Comparison of ENCODE assay signal across 2 cellular contexts in the genomic region with DNA sequence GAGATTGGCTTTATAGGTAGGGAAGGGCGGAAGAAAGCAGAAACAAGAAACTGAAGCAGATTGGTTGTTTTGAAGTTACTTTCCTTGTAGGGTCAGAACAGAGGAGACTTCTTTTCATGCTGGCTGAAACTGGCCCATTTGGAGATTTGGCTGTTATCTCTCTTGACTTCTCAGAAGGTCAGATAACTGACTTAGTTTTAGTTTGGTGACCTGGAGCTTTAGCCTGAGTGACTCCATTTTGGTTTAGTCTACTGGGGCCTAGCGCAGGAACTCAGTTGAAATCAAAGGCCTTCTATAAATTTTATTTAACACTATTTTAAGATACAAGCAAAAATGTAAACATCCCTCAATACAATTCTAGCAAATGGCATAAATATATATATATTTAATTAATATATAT.
TF ChIP-seq lines count a peak whose summit lies in the region.

No MANE protein-coding gene starts in this region.

TF ChIP-seq in GM23338, 12 proteins besides CTCF, POLR2A, EP300 and RAD21:
- TF ChIP-seq POLR2AphosphoS5 (IDR thresholded peaks at IDR 0.05; ENCODE audit: low read depth) (no peak), CREB1 (CRISPR knock-in tag; IDR thresholded peaks at IDR 0.05; ENCODE audit: low read depth) (no peak), EZH2 (IDR thresholded peaks at IDR 0.05; ENCODE audit: low read depth, unreplicated experiment) (no peak), STAT1 (IDR thresholded peaks at IDR 0.05; ENCODE audit: unreplicated experiment) (no peak), ZNF331 (CRISPR knock-in tag; IDR thresholded peaks at IDR 0.05; ENCODE audit: low read depth) (no peak), ZNF114 (CRISPR knock-in tag; IDR thresholded peaks at IDR 0.05) (no peak), JUNB (IDR thresholded peaks at IDR 0.05; ENCODE audit: unreplicated experiment) (no peak)
- TF ChIP-seq, protein P1, sequence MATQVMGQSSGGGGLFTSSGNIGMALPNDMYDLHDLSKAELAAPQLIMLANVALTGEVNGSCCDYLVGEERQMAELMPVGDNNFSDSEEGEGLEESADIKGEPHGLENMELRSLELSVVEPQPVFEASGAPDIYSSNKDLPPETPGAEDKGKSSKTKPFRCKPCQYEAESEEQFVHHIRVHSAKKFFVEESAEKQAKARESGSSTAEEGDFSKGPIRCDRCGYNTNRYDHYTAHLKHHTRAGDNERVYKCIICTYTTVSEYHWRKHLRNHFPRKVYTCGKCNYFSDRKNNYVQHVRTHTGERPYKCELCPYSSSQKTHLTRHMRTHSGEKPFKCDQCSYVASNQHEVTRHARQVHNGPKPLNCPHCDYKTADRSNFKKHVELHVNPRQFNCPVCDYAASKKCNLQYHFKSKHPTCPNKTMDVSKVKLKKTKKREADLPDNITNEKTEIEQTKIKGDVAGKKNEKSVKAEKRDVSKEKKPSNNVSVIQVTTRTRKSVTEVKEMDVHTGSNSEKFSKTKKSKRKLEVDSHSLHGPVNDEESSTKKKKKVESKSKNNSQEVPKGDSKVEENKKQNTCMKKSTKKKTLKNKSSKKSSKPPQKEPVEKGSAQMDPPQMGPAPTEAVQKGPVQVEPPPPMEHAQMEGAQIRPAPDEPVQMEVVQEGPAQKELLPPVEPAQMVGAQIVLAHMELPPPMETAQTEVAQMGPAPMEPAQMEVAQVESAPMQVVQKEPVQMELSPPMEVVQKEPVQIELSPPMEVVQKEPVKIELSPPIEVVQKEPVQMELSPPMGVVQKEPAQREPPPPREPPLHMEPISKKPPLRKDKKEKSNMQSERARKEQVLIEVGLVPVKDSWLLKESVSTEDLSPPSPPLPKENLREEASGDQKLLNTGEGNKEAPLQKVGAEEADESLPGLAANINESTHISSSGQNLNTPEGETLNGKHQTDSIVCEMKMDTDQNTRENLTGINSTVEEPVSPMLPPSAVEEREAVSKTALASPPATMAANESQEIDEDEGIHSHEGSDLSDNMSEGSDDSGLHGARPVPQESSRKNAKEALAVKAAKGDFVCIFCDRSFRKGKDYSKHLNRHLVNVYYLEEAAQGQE (IDR thresholded peaks at IDR 0.05; ENCODE audit: unreplicated experiment) = no peak
- TF ChIP-seq, protein P2, sequence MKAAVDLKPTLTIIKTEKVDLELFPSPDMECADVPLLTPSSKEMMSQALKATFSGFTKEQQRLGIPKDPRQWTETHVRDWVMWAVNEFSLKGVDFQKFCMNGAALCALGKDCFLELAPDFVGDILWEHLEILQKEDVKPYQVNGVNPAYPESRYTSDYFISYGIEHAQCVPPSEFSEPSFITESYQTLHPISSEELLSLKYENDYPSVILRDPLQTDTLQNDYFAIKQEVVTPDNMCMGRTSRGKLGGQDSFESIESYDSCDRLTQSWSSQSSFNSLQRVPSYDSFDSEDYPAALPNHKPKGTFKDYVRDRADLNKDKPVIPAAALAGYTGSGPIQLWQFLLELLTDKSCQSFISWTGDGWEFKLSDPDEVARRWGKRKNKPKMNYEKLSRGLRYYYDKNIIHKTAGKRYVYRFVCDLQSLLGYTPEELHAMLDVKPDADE (IDR thresholded peaks at IDR 0.05) = no peak

TF ChIP-seq in K562, 482 proteins besides CTCF, POLR2A, EP300 and RAD21 (continues in another document):
- TF ChIP-seq, protein P3, sequence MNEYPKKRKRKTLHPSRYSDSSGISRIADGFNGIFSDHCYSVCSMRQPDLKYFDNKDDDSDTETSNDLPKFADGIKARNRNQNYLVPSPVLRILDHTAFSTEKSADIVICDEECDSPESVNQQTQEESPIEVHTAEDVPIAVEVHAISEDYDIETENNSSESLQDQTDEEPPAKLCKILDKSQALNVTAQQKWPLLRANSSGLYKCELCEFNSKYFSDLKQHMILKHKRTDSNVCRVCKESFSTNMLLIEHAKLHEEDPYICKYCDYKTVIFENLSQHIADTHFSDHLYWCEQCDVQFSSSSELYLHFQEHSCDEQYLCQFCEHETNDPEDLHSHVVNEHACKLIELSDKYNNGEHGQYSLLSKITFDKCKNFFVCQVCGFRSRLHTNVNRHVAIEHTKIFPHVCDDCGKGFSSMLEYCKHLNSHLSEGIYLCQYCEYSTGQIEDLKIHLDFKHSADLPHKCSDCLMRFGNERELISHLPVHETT (CRISPR knock-in tag; conservative IDR thresholded peaks at IDR 0.05 in 1 of 2, IDR thresholded peaks at IDR 0.05 in 1 of 2) = peak in 1 of 2 experiments; percentile 71; a peak in 2 of 4 replicates
- TF ChIP-seq, protein P4, sequence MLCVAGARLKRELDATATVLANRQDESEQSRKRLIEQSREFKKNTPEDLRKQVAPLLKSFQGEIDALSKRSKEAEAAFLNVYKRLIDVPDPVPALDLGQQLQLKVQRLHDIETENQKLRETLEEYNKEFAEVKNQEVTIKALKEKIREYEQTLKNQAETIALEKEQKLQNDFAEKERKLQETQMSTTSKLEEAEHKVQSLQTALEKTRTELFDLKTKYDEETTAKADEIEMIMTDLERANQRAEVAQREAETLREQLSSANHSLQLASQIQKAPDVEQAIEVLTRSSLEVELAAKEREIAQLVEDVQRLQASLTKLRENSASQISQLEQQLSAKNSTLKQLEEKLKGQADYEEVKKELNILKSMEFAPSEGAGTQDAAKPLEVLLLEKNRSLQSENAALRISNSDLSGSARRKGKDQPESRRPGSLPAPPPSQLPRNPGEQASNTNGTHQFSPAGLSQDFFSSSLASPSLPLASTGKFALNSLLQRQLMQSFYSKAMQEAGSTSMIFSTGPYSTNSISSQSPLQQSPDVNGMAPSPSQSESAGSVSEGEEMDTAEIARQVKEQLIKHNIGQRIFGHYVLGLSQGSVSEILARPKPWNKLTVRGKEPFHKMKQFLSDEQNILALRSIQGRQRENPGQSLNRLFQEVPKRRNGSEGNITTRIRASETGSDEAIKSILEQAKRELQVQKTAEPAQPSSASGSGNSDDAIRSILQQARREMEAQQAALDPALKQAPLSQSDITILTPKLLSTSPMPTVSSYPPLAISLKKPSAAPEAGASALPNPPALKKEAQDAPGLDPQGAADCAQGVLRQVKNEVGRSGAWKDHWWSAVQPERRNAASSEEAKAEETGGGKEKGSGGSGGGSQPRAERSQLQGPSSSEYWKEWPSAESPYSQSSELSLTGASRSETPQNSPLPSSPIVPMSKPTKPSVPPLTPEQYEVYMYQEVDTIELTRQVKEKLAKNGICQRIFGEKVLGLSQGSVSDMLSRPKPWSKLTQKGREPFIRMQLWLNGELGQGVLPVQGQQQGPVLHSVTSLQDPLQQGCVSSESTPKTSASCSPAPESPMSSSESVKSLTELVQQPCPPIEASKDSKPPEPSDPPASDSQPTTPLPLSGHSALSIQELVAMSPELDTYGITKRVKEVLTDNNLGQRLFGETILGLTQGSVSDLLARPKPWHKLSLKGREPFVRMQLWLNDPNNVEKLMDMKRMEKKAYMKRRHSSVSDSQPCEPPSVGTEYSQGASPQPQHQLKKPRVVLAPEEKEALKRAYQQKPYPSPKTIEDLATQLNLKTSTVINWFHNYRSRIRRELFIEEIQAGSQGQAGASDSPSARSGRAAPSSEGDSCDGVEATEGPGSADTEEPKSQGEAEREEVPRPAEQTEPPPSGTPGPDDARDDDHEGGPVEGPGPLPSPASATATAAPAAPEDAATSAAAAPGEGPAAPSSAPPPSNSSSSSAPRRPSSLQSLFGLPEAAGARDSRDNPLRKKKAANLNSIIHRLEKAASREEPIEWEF (CRISPR knock-in tag; IDR thresholded peaks at IDR 0.05) = no peak
- TF ChIP-seq ZNF766 (CRISPR knock-in tag; conservative IDR thresholded peaks at IDR 0.05) (peak; percentile 57; the same call in 1 of the 2 replicates), KLF6 (CRISPR knock-in tag; IDR thresholded peaks at IDR 0.05; ENCODE audit: borderline replicate concordance) (peak; percentile 86), MECOM (CRISPR knock-in tag; IDR thresholded peaks at IDR 0.05) (peak; percentile 81), RFX7 (CRISPR knock-in tag; IDR thresholded peaks at IDR 0.05) (0 out of 2 replicates have a peak, but pooled peaks have one; percentile 51), DMBX1 (CRISPR knock-in tag; IDR thresholded peaks at IDR 0.05; ENCODE audit: borderline replicate concordance) (peak; percentile 84), MCM3 (IDR thresholded peaks at IDR 0.05) (no peak), GTF2A2 (tag; IDR thresholded peaks at IDR 0.05) (peak; percentile 71; the same call in 1 of the 2 replicates), PYGO2 (tag; IDR thresholded peaks at IDR 0.05) (peak; percentile 69; the same call in 1 of the 2 replicates), MEF2D (tag; conservative IDR thresholded peaks at IDR 0.05; ENCODE audit: low read depth) (peak; percentile 76; the same call in 1 of the 2 replicates), ETV1 (tag; conservative IDR thresholded peaks at IDR 0.05; ENCODE audit: low read depth) (0 out of 2 replicates have a peak, but pooled peaks have one; percentile 23), SMAD3 (CRISPR knock-in tag; conservative IDR thresholded peaks at IDR 0.05) (peak; percentile 79), STAT5B (CRISPR knock-in tag; IDR thresholded peaks at IDR 0.05) (peak; percentile 11; the same call in 1 of the 2 replicates)
- TF ChIP-seq, protein P5, sequence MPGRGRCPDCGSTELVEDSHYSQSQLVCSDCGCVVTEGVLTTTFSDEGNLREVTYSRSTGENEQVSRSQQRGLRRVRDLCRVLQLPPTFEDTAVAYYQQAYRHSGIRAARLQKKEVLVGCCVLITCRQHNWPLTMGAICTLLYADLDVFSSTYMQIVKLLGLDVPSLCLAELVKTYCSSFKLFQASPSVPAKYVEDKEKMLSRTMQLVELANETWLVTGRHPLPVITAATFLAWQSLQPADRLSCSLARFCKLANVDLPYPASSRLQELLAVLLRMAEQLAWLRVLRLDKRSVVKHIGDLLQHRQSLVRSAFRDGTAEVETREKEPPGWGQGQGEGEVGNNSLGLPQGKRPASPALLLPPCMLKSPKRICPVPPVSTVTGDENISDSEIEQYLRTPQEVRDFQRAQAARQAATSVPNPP (IDR thresholded peaks at IDR 0.05; ENCODE audit: borderline replicate concordance, insufficient read depth, insufficient read length) = no peak
- TF ChIP-seq, protein P6, sequence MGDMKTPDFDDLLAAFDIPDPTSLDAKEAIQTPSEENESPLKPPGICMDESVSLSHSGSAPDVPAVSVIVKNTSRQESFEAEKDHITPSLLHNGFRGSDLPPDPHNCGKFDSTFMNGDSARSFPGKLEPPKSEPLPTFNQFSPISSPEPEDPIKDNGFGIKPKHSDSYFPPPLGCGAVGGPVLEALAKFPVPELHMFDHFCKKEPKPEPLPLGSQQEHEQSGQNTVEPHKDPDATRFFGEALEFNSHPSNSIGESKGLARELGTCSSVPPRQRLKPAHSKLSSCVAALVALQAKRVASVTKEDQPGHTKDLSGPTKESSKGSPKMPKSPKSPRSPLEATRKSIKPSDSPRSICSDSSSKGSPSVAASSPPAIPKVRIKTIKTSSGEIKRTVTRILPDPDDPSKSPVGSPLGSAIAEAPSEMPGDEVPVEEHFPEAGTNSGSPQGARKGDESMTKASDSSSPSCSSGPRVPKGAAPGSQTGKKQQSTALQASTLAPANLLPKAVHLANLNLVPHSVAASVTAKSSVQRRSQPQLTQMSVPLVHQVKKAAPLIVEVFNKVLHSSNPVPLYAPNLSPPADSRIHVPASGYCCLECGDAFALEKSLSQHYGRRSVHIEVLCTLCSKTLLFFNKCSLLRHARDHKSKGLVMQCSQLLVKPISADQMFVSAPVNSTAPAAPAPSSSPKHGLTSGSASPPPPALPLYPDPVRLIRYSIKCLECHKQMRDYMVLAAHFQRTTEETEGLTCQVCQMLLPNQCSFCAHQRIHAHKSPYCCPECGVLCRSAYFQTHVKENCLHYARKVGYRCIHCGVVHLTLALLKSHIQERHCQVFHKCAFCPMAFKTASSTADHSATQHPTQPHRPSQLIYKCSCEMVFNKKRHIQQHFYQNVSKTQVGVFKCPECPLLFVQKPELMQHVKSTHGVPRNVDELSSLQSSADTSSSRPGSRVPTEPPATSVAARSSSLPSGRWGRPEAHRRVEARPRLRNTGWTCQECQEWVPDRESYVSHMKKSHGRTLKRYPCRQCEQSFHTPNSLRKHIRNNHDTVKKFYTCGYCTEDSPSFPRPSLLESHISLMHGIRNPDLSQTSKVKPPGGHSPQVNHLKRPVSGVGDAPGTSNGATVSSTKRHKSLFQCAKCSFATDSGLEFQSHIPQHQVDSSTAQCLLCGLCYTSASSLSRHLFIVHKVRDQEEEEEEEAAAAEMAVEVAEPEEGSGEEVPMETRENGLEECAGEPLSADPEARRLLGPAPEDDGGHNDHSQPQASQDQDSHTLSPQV (IDR thresholded peaks at IDR 0.05) = peak; percentile 96
- TF ChIP-seq, protein P7, sequence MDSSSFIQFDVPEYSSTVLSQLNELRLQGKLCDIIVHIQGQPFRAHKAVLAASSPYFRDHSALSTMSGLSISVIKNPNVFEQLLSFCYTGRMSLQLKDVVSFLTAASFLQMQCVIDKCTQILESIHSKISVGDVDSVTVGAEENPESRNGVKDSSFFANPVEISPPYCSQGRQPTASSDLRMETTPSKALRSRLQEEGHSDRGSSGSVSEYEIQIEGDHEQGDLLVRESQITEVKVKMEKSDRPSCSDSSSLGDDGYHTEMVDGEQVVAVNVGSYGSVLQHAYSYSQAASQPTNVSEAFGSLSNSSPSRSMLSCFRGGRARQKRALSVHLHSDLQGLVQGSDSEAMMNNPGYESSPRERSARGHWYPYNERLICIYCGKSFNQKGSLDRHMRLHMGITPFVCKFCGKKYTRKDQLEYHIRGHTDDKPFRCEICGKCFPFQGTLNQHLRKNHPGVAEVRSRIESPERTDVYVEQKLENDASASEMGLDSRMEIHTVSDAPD (CRISPR knock-in tag; IDR thresholded peaks at IDR 0.05) = no peak
- TF ChIP-seq, protein P8, sequence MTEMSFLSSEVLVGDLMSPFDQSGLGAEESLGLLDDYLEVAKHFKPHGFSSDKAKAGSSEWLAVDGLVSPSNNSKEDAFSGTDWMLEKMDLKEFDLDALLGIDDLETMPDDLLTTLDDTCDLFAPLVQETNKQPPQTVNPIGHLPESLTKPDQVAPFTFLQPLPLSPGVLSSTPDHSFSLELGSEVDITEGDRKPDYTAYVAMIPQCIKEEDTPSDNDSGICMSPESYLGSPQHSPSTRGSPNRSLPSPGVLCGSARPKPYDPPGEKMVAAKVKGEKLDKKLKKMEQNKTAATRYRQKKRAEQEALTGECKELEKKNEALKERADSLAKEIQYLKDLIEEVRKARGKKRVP (CRISPR knock-in tag; IDR thresholded peaks at IDR 0.05) = 0 out of 2 replicates have a peak, but pooled peaks have one; percentile 42
- TF ChIP-seq, protein P9, sequence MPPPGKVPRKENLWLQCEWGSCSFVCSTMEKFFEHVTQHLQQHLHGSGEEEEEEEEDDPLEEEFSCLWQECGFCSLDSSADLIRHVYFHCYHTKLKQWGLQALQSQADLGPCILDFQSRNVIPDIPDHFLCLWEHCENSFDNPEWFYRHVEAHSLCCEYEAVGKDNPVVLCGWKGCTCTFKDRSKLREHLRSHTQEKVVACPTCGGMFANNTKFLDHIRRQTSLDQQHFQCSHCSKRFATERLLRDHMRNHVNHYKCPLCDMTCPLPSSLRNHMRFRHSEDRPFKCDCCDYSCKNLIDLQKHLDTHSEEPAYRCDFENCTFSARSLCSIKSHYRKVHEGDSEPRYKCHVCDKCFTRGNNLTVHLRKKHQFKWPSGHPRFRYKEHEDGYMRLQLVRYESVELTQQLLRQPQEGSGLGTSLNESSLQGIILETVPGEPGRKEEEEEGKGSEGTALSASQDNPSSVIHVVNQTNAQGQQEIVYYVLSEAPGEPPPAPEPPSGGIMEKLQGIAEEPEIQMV (tag; conservative IDR thresholded peaks at IDR 0.05; ENCODE audit: low read depth) = peak; percentile 73; the same call in 1 of the 2 replicates
- TF ChIP-seq, protein P10, sequence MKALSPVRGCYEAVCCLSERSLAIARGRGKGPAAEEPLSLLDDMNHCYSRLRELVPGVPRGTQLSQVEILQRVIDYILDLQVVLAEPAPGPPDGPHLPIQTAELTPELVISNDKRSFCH (CRISPR knock-in tag; IDR thresholded peaks at IDR 0.05) = peak; percentile 50; the same call in 1 of the 2 replicates
- TF ChIP-seq, protein P10 (tag; IDR thresholded peaks at IDR 0.05) = 0 out of 2 replicates have a peak, but pooled peaks have one; percentile 43
- TF ChIP-seq, protein P11, sequence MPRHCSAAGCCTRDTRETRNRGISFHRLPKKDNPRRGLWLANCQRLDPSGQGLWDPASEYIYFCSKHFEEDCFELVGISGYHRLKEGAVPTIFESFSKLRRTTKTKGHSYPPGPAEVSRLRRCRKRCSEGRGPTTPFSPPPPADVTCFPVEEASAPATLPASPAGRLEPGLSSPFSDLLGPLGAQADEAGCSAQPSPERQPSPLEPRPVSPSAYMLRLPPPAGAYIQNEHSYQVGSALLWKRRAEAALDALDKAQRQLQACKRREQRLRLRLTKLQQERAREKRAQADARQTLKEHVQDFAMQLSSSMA (CRISPR knock-in tag; IDR thresholded peaks at IDR 0.05) = no peak
